ENCODE assay signal across 12 cellular contexts in the genomic region with DNA sequence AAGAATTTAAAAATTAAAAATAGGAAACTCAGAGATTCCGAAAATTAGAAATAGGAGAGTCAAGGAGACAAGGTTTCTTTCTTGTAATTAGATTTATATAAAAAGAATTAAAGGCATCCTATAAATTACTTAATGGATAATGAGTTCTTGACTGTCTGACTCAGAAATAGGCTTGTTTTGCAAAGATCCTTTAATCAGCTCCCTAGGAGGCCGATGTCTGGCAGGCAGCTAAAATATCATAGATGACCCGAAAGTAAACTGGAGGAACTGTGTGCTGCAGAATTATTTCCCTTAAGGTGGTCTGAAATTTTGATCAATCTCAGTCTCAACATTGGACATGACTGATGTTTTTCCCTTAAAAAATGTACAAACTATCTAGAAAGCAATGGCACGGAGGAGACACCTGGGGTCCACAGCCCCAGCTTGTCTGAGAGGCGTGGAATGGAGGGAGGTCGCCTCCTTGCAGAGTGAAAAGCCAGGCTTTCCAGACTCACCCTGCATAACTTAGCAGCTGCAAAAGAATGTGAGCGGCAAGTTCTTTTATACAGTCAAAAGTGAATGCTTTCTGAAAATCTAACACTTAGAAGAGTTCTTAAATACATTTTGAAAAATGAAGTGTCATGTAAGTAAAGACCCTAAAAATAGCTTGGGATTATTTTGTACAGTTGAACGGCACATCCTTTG. TPM values are rescaled to one million over a fixed set of nuclear protein-coding genes. Genes with fewer than 3 reads are reported as not detected.
A peak's percentile ranks its signal among the peaks of the same experiment; 100 is the strongest.
DNase-seq lines count a peak whose midpoint lies in the region; ATAC-seq and TF ChIP-seq lines count a peak whose summit lies in the region.
"Had no signal": no experiment of that assay in that cellular context is flagged by ENCODE, and none has a peak within 500 bp of the region (broad histone marks: within the 10 kb centered on the region; RNA-seq: fewer than 3 reads in every experiment).

No MANE protein-coding gene starts in this region.

- TF ChIP-seq CTCF in HCT116 (IDR thresholded peaks at IDR 0.05 in 2 of 3, conservative IDR thresholded peaks at IDR 0.05 in 1 of 3; ENCODE audit: borderline replicate concordance in 1 of 3, insufficient read depth in 1 of 3, low read depth in 2 of 3, low read length in 2 of 3) = no peak
- no peak for TF ChIP-seq CTCF in retinal pigment epithelial cell (conservative IDR thresholded peaks at IDR 0.05; ENCODE audit: low read depth, low read length)
- no peak for TF ChIP-seq CTCF in GM10248 (IDR thresholded peaks at IDR 0.05; ENCODE audit: control extremely low read depth, extremely low read depth, low read depth, missing control alignments)

- H3K9me2 ChIP-seq in HCT116 (ENCODE audit: insufficient read depth) = no peaks in the 10 kb centered on the region

- H3K27me3 ChIP-seq in HCT116 (ENCODE audit: insufficient read depth, low read length) (no peaks in the 10 kb centered on the region), iPS-18a (ENCODE audit: control insufficient read depth, insufficient read depth, low read length) (no peaks in the 10 kb centered on the region)
- H3K27me3 ChIP-seq: BLaER1 had no signal

- H3K4me3 ChIP-seq in HCT116 (replicated peaks in 1 of 2; ENCODE audit: low read depth in 1 of 2, low read length in 2 of 2) (no peak overlapping the region), iPS-18a (ENCODE audit: low read length) (peak overlapping the region; percentile 14), retinal pigment epithelial cell (ENCODE audit: low read length) (peak overlapping the region; percentile 5)
- H3K4me3 ChIP-seq: BLaER1 had no signal

- intact Hi-C loops in HCT116 (cut with micrococcal nuclease) = no loop called here

- H3K4me2 ChIP-seq in HCT116 (ENCODE audit: low read length) = peak overlapping the region; percentile 53
- H3K4me2 ChIP-seq: KMS-11 had no signal

- BruUV-seq in HCT116 (replicated peaks; lab: Mats Ljungman, UMichigan) = no TSS peak

- peaks cover 36% of the 10 kb centered on the region for H3K79me2 ChIP-seq in HCT116 (ENCODE audit: insufficient read depth, low read length)

- POLR2A ChIA-PET in HCT116 (lab: Charles Lee) (interaction anchor here (1.1 to 3.5 kb wide), 4 partner anchors 8 to 125 kb away, joined by 3 to 14 read pairs (median 6); no protein-coding TSS in a partner anchor), GM10248 (lab: Yijun Ruan, JAX) (interaction anchor here (0.6 kb wide), 1 partner anchor 67 kb away, joined by 3 read pairs; no protein-coding TSS in a partner anchor)

- peak overlapping the region; percentile 41 for H3K9ac ChIP-seq in HCT116 (ENCODE audit: low read length)
- no peak overlapping the region for H3K9ac ChIP-seq in iPS-18a (ENCODE audit: low read length)
- H3K9ac ChIP-seq: BLaER1, KMS-11 had no signal

- RAD21 ChIA-PET in HCT116 (lab: Charles Lee; ENCODE audit: low non-redundant PET in 1 of 2, low total read pairs in 2 of 2, uncharacterized antibody in 2 of 2, unreplicated experiment in 2 of 2) = no interaction called here

- TF ChIP-seq RAD21 in HCT116 (IDR thresholded peaks at IDR 0.05; ENCODE audit: low read depth) = no peak

- H3K9me3 ChIP-seq in HCT116 (ENCODE audit: control insufficient read depth in 1 of 2, insufficient read depth in 1 of 2, low read depth in 1 of 2, low read length in 2 of 2) = no peaks in the 10 kb centered on the region
- H3K9me3 ChIP-seq in iPS-18a (ENCODE audit: control insufficient read depth, low read depth, low read length) = no peaks in the 10 kb centered on the region
- H3K9me3 ChIP-seq: BLaER1 had no signal

- DNase-seq in HCT116 (ENCODE audit: low read depth, low spot score) = no peak
- peak; percentile 62 for DNase-seq in astrocyte of the hippocampus (ENCODE audit: low read depth, low spot score)
- no peak for DNase-seq in retinal pigment epithelial cell (ENCODE audit: low read depth)
- no peak for DNase-seq in pons (ENCODE audit: low spot score)
- no peak for DNase-seq in stimulated activated CD4-positive, alpha-beta T cell treated with anti-CD3 and anti-CD28 coated beads, Interleukin-2, amount 100 ng/mL, for 24 hours
- DNase-seq in GM10248 (ENCODE audit: extremely low spot score) = no peak
- no peak for DNase-seq in occipital lobe (lab: John Stamatoyannopoulos, UW)
- DNase-seq: activated naive CD4-positive, alpha-beta T cell treated with anti-CD3 and anti-CD28 coated beads, Interleukin-2, amount 10 ng/mL, durations not matched to agents 7 days and 5 days; Right ventricle myocardium superior had no signal

- H3K4me1 ChIP-seq in HCT116 (ENCODE audit: control insufficient read depth in 1 of 2, insufficient read depth in 2 of 2, low read length in 2 of 2) (peaks cover 84 to 94% of the 10 kb centered on the region in 2 experiments), iPS-18a (ENCODE audit: control insufficient read depth, low read depth, low read length) (peaks cover 28% of the 10 kb centered on the region)

- no peak for TF ChIP-seq POLR2A in HCT116 (IDR thresholded peaks at IDR 0.05; ENCODE audit: borderline replicate concordance, extremely low read depth, insufficient read depth, insufficient read length)

- peak; percentile 43 for ATAC-seq in HCT116

- H2AFZ ChIP-seq in HCT116 (ENCODE audit: low read depth, low read length, poor library complexity, severe bottlenecking) = no peak overlapping the region

- H3K27ac ChIP-seq in HCT116 (ENCODE audit: low read depth, low read length) (peak overlapping the region; percentile 100), iPS-18a (ENCODE audit: low read length) (peak overlapping the region; percentile 70)
- H3K27ac ChIP-seq: BLaER1, KMS-11 had no signal

- CTCF ChIA-PET in HCT116 (lab: Charles Lee) = interaction anchor here (1.1 to 1.4 kb wide), 2 partner anchors 75 to 157 kb away, joined by 3 read pairs; no protein-coding TSS in a partner anchor
- CTCF ChIA-PET in GM10248 (lab: Yijun Ruan, JAX) = interaction anchor here (1.0 to 1.9 kb wide), 2 partner anchors 9 to 17 kb away, joined by 4 to 5 read pairs; no protein-coding TSS in a partner anchor

- H4K20me1 ChIP-seq in HCT116 (ENCODE audit: insufficient read depth) = no peaks in the 10 kb centered on the region

- no peaks in the 10 kb centered on the region; a peak in 1 of 4 replicates for H3K36me3 ChIP-seq in HCT116 (ENCODE audit: control insufficient read depth in 1 of 2, insufficient read depth in 2 of 2, low read length in 2 of 2)
- no peaks in the 10 kb centered on the region for H3K36me3 ChIP-seq in iPS-18a (ENCODE audit: control insufficient read depth, low read depth, low read length)

TF ChIP-seq in HCT116, 20 proteins besides CTCF, POLR2A, EP300 and RAD21:
- no peak for TF ChIP-seq EZH2 (IDR thresholded peaks at IDR 0.05)
- no peak for TF ChIP-seq SP1 (IDR thresholded peaks at IDR 0.05; ENCODE audit: low read depth)
- TF ChIP-seq FOSL1 (IDR thresholded peaks at IDR 0.05; ENCODE audit: low read depth) = no peak
- no peak for TF ChIP-seq ZNF274 (IDR thresholded peaks at IDR 0.05; ENCODE audit: low read depth, low read length)

RNA-seq across cellular contexts. Expression of a gene that starts 44.7 kb away (rescaled TPM):
- 73.9 TPM for total RNA-seq in HCT116 (2021; ENCODE audit: unreplicated experiment)
- polyA plus RNA-seq in HCT116 (2012) = 40.8 and 43.6 TPM in 2 replicates
- total RNA-seq in occipital lobe = 29.2 TPM

Comparison
In these comparisons a context has a peak if more than half of its experiments do, and no peak if none do; other contexts are left out.
1. H3K4me3 ChIP-seq: peak in iPS-18a (single experiment) and retinal pigment epithelial cell (single experiment); none in HCT116 (0 of 2).